Comparison of ENCODE assay signal across 12 cellular contexts in the genomic region with DNA sequence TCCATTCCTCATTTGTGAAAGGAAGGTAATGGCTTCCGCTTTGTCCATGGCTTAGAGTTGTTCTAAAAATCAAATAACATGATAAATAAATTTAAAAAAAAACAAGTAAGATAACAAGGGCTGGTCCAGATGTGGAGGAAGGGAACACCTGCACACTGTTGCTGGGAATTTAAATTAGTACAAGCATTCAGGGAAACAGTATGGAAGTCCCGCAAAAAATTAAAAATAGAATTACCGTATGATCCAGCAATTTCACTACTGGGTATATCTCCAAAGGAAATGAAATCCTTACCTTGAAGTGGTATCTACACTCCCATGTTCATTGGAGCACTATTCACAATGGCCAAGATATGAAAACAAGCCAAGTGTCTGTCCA. TPM values are rescaled to one million over a fixed set of nuclear protein-coding genes. Genes with fewer than 3 reads are reported as not detected.
A peak's percentile ranks its signal among the peaks of the same experiment; 100 is the strongest.
DNase-seq lines count a peak whose midpoint lies in the region; ATAC-seq and TF ChIP-seq lines count a peak whose summit lies in the region.
"Had no signal": no experiment of that assay in that cellular context is flagged by ENCODE, and none has a peak within 500 bp of the region (broad histone marks: within the 10 kb centered on the region; RNA-seq: fewer than 3 reads in every experiment).

No MANE protein-coding gene starts in this region.

- peak overlapping the region; percentile 77 for H3K4me3 Mint-ChIP-seq in CD8-positive, alpha-beta T cell
- no peak overlapping the region for H3K4me3 Mint-ChIP-seq in dendritic cell treated with granulocyte-macrophage colony-stimulating factor and Interleukin-4, amounts not matched to agents 40 ng/mL and 50 ng/mL, for 4 days

- no peak for DNase-seq in CD8-positive, alpha-beta T cell
- DNase-seq in smooth muscle cell (lab: John Stamatoyannopoulos, UW; ENCODE audit: unreplicated experiment) (no peak), head of caudate nucleus (no peak), hippocampal formation (lab: John Stamatoyannopoulos, UW) (no peak)
- DNase-seq: activated CD4-positive, CD25-positive, alpha-beta regulatory T cell treated with anti-CD3 and anti-CD28 coated beads, Interleukin-2, amount 50 U/mL, for 72 hours; NCI-H1417 treated with DMSO at 0.1 percent for 48 hours; NCI-H526 treated with DMSO at 0.1 percent for 48 hours; psoas muscle; SHP77 treated with DMSO at 0.1 percent for 48 hours had no signal

- peaks cover 83% of the 10 kb centered on the region for H3K4me1 Mint-ChIP-seq in CD8-positive, alpha-beta T cell (ENCODE audit: low read depth)
- H3K4me1 Mint-ChIP-seq in dendritic cell treated with granulocyte-macrophage colony-stimulating factor and Interleukin-4, amounts not matched to agents 40 ng/mL and 50 ng/mL, for 4 days (ENCODE audit: low read depth): peaks cover 74% of the 10 kb centered on the region

- H3K27ac Mint-ChIP-seq in CD8-positive, alpha-beta T cell: peak overlapping the region; percentile 99
- peak overlapping the region; percentile 89 for H3K27ac Mint-ChIP-seq in dendritic cell treated with granulocyte-macrophage colony-stimulating factor and Interleukin-4, amounts not matched to agents 40 ng/mL and 50 ng/mL, for 4 days

- POLR2A ChIA-PET in CD8-positive, alpha-beta T cell (lab: Charles Lee): interaction anchor here (1.0 to 2.5 kb wide), 8 partner anchors 10 to 130 kb away, joined by 5 to 12 read pairs (median 7); a partner anchor contains a TSS

- no peak for TF ChIP-seq CTCF in CD8-positive, alpha-beta T cell (IDR thresholded peaks at IDR 0.05)
- TF ChIP-seq CTCF in Loucy (conservative IDR thresholded peaks at IDR 0.05; ENCODE audit: low read length): no peak
- TF ChIP-seq CTCF in smooth muscle cell (IDR thresholded peaks at IDR 0.05; ENCODE audit: borderline replicate concordance, insufficient read depth, poor library complexity, severe bottlenecking): no peak

- H3K9ac ChIP-seq in Loucy (ENCODE audit: low read depth, low read length, poor library complexity, severe bottlenecking): peak overlapping the region; percentile 72
- H3K9ac ChIP-seq in smooth muscle cell (ENCODE audit: low read depth): no peak overlapping the region

- no peaks in the 10 kb centered on the region for H3K36me3 ChIP-seq in CD8-positive, alpha-beta T cell (ENCODE audit: insufficient read depth, low read length)
- no peaks in the 10 kb centered on the region for H3K36me3 ChIP-seq in Loucy (ENCODE audit: insufficient read depth, low read length)
- H3K36me3 ChIP-seq in smooth muscle cell (ENCODE audit: low read depth): no peaks in the 10 kb centered on the region

- H3K9me3 Mint-ChIP-seq in CD8-positive, alpha-beta T cell: no peaks in the 10 kb centered on the region
- peaks cover 9% of the 10 kb centered on the region for H3K9me3 Mint-ChIP-seq in dendritic cell treated with granulocyte-macrophage colony-stimulating factor and Interleukin-4, amounts not matched to agents 40 ng/mL and 50 ng/mL, for 4 days

- H3K27me3 Mint-ChIP-seq in CD8-positive, alpha-beta T cell (ENCODE audit: low read depth): no peaks in the 10 kb centered on the region
- H3K27me3 Mint-ChIP-seq in dendritic cell treated with granulocyte-macrophage colony-stimulating factor and Interleukin-4, amounts not matched to agents 40 ng/mL and 50 ng/mL, for 4 days: no peaks in the 10 kb centered on the region

- no peak for ATAC-seq in CD8-positive, alpha-beta T cell
- no peak for ATAC-seq in HG03159 (IDR thresholded peaks at IDR 0.05; ENCODE audit: unreplicated experiment)
- ATAC-seq: psoas muscle had no signal

- CTCF ChIA-PET in CD8-positive, alpha-beta T cell (lab: Charles Lee): interaction anchor here (0.7 to 2.6 kb wide), 9 partner anchors 10 to 128 kb away, joined by 3 to 10 read pairs (median 6); no protein-coding TSS in a partner anchor

- H3K4me3 ChIP-seq in CD8-positive, alpha-beta T cell (ENCODE audit: low read depth, low read length): no peak overlapping the region
- H3K4me3 ChIP-seq in Loucy (ENCODE audit: low read length, poor library complexity, severe bottlenecking) (no peak overlapping the region), smooth muscle cell (no peak overlapping the region)
- H3K4me3 ChIP-seq: psoas muscle had no signal

- H3K79me2 ChIP-seq in Loucy (ENCODE audit: insufficient read depth, low read length) (no peaks in the 10 kb centered on the region), smooth muscle cell (ENCODE audit: low read depth) (no peaks in the 10 kb centered on the region)

- no peaks in the 10 kb centered on the region for H3K27me3 ChIP-seq in CD8-positive, alpha-beta T cell (ENCODE audit: insufficient read depth, low read length)
- no peaks in the 10 kb centered on the region for H3K27me3 ChIP-seq in Loucy (ENCODE audit: insufficient read depth, low read length, poor library complexity, severe bottlenecking)
- H3K27me3 ChIP-seq in smooth muscle cell (ENCODE audit: low read depth): no peaks in the 10 kb centered on the region

- peak overlapping the region; percentile 65 for H3K27ac ChIP-seq in CD8-positive, alpha-beta T cell (ENCODE audit: low read depth, low read length)
- H3K27ac ChIP-seq in smooth muscle cell (ENCODE audit: low read depth): peak overlapping the region; percentile 88

- intact Hi-C loops in CD8-positive, alpha-beta T cell (cut with DNase I, micrococcal nuclease): loop anchor here (1.0 to 5.0 kb wide), 5 partner anchors 10 to 77 kb away; no protein-coding TSS in a partner anchor
- intact Hi-C loops in dendritic cell treated with granulocyte-macrophage colony-stimulating factor and Interleukin-4, amounts not matched to agents 40 ng/mL and 50 ng/mL, for 4 days (cut with micrococcal nuclease): no loop called here
- intact Hi-C loops in head of caudate nucleus (cut with DNase I): no loop called here

- H3K4me1 ChIP-seq in CD8-positive, alpha-beta T cell (ENCODE audit: insufficient read depth, low read length): peaks cover 84% of the 10 kb centered on the region
- H3K4me1 ChIP-seq in Loucy (ENCODE audit: insufficient read depth, low read length, poor library complexity, severe bottlenecking) (peaks cover 66% of the 10 kb centered on the region), smooth muscle cell (ENCODE audit: low read depth) (peaks cover 11% of the 10 kb centered on the region)

- H4K20me1 ChIP-seq in Loucy (ENCODE audit: insufficient read depth, low read length, poor library complexity, severe bottlenecking) (no peaks in the 10 kb centered on the region), smooth muscle cell (ENCODE audit: low read depth) (no peaks in the 10 kb centered on the region)

- no peaks in the 10 kb centered on the region for H3K9me2 ChIP-seq in Loucy (replicated peaks; ENCODE audit: low read depth, low read length)

- H3K4me2 ChIP-seq in Loucy (ENCODE audit: low read depth, low read length, poor library complexity, severe bottlenecking) (peak overlapping the region; percentile 61), smooth muscle cell (no peak overlapping the region)

- 0 out of 2 replicates have a peak, but pooled peaks cover 8% of the 10 kb centered on the region for H3F3A ChIP-seq in Loucy (ENCODE audit: low read depth)
- peaks cover 15% of the 10 kb centered on the region for H3F3A ChIP-seq in smooth muscle cell (ENCODE audit: low read depth)

- WGBS in smooth muscle cell (ENCODE audit: low lambda C conversion rate): 95% methylated on average over 3 of the region's 3 CpGs

- H3K36me3 Mint-ChIP-seq in CD8-positive, alpha-beta T cell: no peaks in the 10 kb centered on the region
- H3K36me3 Mint-ChIP-seq in dendritic cell treated with granulocyte-macrophage colony-stimulating factor and Interleukin-4, amounts not matched to agents 40 ng/mL and 50 ng/mL, for 4 days (ENCODE audit: low read depth): no peaks in the 10 kb centered on the region

- no peaks in the 10 kb centered on the region for H3K9me3 ChIP-seq in CD8-positive, alpha-beta T cell (ENCODE audit: low read length)
- H3K9me3 ChIP-seq in Loucy (ENCODE audit: insufficient read depth, low read depth, low read length) (no peaks in the 10 kb centered on the region), smooth muscle cell (replicated peaks; ENCODE audit: low read depth) (no peaks in the 10 kb centered on the region)
- H3K9me3 ChIP-seq: psoas muscle had no signal

- H2AFZ ChIP-seq in Loucy (ENCODE audit: low read length) (no peak overlapping the region), smooth muscle cell (ENCODE audit: low read depth) (no peak overlapping the region)

RNA-seq across cellular contexts. Expression of a gene that starts 17.6 kb away (rescaled TPM):
- 10 to 100 TPM; 48.8 to 50.7 TPM for total RNA-seq in CD8-positive, alpha-beta T cell
- total RNA-seq in smooth muscle cell: 10.5 and 14.8 TPM in 2 replicates
- polyA plus RNA-seq in smooth muscle cell: 17.7 and 21.9 TPM in 2 replicates

RNA-seq across cellular contexts. Expression of a gene that starts 43.8 kb away (rescaled TPM):
- 10 to 100 TPM; 36.0 to 39.1 TPM for total RNA-seq in CD8-positive, alpha-beta T cell
- 22.4 and 23.7 TPM in 2 replicates for total RNA-seq in smooth muscle cell
- 12.9 and 14.5 TPM in 2 replicates for polyA plus RNA-seq in smooth muscle cell

Comparison
In these comparisons a context has a peak if more than half of its experiments do, and no peak if none do; other contexts are left out.
1. intact Hi-C loops: an anchor here in CD8-positive, alpha-beta T cell (1.0 to 5.0 kb wide); none called in dendritic cell treated with granulocyte-macrophage colony-stimulating factor and Interleukin-4, amounts not matched to agents 40 ng/mL and 50 ng/mL, for 4 days and head of caudate nucleus.